Comparison of ENCODE assay signal across 8 cellular contexts in the genomic region with DNA sequence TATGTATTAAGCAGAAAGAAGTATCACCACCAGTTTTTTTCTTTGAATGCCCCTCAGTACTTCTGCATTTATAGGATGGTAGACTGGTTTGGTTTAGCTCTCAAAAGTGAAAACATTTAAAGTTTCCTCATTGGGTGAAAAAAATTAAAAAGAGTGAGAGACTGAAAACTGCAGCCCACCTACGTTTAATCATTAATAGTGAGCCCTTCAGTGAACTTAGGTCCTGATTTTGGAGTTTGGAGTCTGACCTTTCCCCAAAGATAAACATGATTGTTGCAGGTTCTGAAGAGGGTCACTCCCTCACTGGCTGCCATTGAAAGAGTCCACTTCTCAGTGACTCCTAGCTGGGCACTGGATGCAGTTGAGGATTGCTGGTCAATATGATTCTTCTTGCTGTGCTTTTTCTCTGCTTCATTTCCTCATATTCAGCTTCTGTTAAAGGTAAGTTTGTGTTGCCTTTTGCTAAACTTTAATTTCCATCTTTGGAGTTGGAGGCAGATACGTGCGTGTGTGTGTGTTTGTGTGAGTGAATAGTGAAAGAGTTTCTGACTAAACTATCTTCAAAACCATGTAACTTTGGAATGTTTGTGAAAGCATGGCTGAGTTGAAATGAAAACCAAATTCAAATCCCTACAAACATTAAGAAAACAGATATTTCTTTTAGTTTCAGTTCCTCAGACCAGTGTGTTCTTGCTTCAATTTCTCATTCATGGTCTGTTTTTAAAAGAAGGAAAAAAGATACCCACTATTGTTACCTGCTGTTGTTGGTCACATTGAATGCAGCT. TPM values are rescaled to one million over a fixed set of nuclear protein-coding genes. Genes with fewer than 3 reads are reported as not detected.
A peak's percentile ranks its signal among the peaks of the same experiment; 100 is the strongest.
DNase-seq lines count a peak whose midpoint lies in the region; ATAC-seq and TF ChIP-seq lines count a peak whose summit lies in the region.

Gene MTTP, plus strand, starts transcription at position 295 of the 785 bp plus-strand sequence. Its CDS starts 86 bp downstream, at position 381.

- intact Hi-C loops in activated T-helper 1 cell treated with anti-CD3 and anti-CD28 coated beads, Interleukin-12 subunit alpha, Interleukin-12 subunit beta, Interleukin-2, Interleukin-4 antibody, amounts not matched to agents 30 ng/mL and 10 ng/mL and 1 ng/mL, durations not matched to agents 14 hours and 24 hours and 36 hours (cut with micrococcal nuclease): loop anchor here (2.0 kb wide), 1 partner anchor 20 kb away; no protein-coding TSS in a partner anchor
- intact Hi-C loops in vagina (cut with DNase I): no loop called here

- no peak for TF ChIP-seq POLR2A in vagina (IDR thresholded peaks at IDR 0.05)

- H3K4me3 Mint-ChIP-seq in activated T-helper 1 cell treated with anti-CD3 and anti-CD28 coated beads, Interleukin-12 subunit alpha, Interleukin-12 subunit beta, Interleukin-2, Interleukin-4 antibody, amounts not matched to agents 30 ng/mL and 10 ng/mL and 1 ng/mL, durations not matched to agents 14 hours and 24 hours and 36 hours: no peak within 1 kb of the TSS

- no peaks in the 10 kb centered on the region for H3K36me3 Mint-ChIP-seq in activated T-helper 1 cell treated with anti-CD3 and anti-CD28 coated beads, Interleukin-12 subunit alpha, Interleukin-12 subunit beta, Interleukin-2, Interleukin-4 antibody, amounts not matched to agents 30 ng/mL and 10 ng/mL and 1 ng/mL, durations not matched to agents 14 hours and 24 hours and 36 hours (ENCODE audit: low read depth)

- H3K9me3 ChIP-seq in stomach smooth muscle (ENCODE audit: control insufficient read depth in 2 of 2, low read length in 2 of 2) (no peaks in the 10 kb centered on the region), vagina (no peaks in the 10 kb centered on the region)

- DNase-seq in NCI-H2171 (lab: John Stamatoyannopoulos, UW): no peak
- no peak for DNase-seq in activated naive CD4-positive, alpha-beta T cell treated with anti-CD3 and anti-CD28 coated beads, Interleukin-2, amount 50 U/mL, for 16 hours
- DNase-seq in activated T-helper 1 cell treated with anti-CD3 and anti-CD28 coated beads, Interleukin-12 subunit alpha, Interleukin-12 subunit beta, Interleukin-2, Interleukin-4 antibody, amounts not matched to agents 30 ng/mL and 10 ng/mL and 1 ng/mL, durations not matched to agents 14 hours and 24 hours and 36 hours (ENCODE audit: low spot score): no peak
- DNase-seq in vagina (ENCODE audit: extremely low spot score in 2 of 2): no peak

- H3K27ac ChIP-seq in stomach smooth muscle (ENCODE audit: low read length) (peak within 1 kb of the TSS; percentile 78), vagina (no peak within 1 kb of the TSS)

- H3K9me3 Mint-ChIP-seq in activated T-helper 1 cell treated with anti-CD3 and anti-CD28 coated beads, Interleukin-12 subunit alpha, Interleukin-12 subunit beta, Interleukin-2, Interleukin-4 antibody, amounts not matched to agents 30 ng/mL and 10 ng/mL and 1 ng/mL, durations not matched to agents 14 hours and 24 hours and 36 hours: no peaks in the 10 kb centered on the region

- ATAC-seq in GM19438 (IDR thresholded peaks at IDR 0.05; ENCODE audit: low read depth, unreplicated experiment) (peak; percentile 79), HG03039 (IDR thresholded peaks at IDR 0.05; ENCODE audit: unreplicated experiment) (peak; percentile 82)

- no peaks in the 10 kb centered on the region for H3K27me3 ChIP-seq in stomach smooth muscle (ENCODE audit: control insufficient read depth in 1 of 2, insufficient read depth in 2 of 2, low read length in 2 of 2)
- no peaks in the 10 kb centered on the region for H3K27me3 ChIP-seq in vagina

- peak within 1 kb of the TSS; percentile 7 to 51 for H3K9ac ChIP-seq in stomach smooth muscle (ENCODE audit: low read length in 2 of 2)

- H3K4me3 ChIP-seq in WI38 (ENCODE audit: low read depth, low read length): peak within 1 kb of the TSS; percentile 18; the same call in 1 of the 2 replicates
- peak within 1 kb of the TSS; percentile 0 to 69 for H3K4me3 ChIP-seq in stomach smooth muscle (ENCODE audit: low read length in 2 of 2)
- H3K4me3 ChIP-seq in vagina: no peak within 1 kb of the TSS

- TF ChIP-seq CTCF in WI38 (IDR thresholded peaks at IDR 0.05; ENCODE audit: low read depth, low read length): no peak
- no peak for TF ChIP-seq CTCF in vagina (IDR thresholded peaks at IDR 0.05)

- H3K27me3 Mint-ChIP-seq in activated T-helper 1 cell treated with anti-CD3 and anti-CD28 coated beads, Interleukin-12 subunit alpha, Interleukin-12 subunit beta, Interleukin-2, Interleukin-4 antibody, amounts not matched to agents 30 ng/mL and 10 ng/mL and 1 ng/mL, durations not matched to agents 14 hours and 24 hours and 36 hours (ENCODE audit: insufficient read depth): peaks cover 22% of the 10 kb centered on the region

- no peaks in the 10 kb centered on the region for H3K4me1 Mint-ChIP-seq in activated T-helper 1 cell treated with anti-CD3 and anti-CD28 coated beads, Interleukin-12 subunit alpha, Interleukin-12 subunit beta, Interleukin-2, Interleukin-4 antibody, amounts not matched to agents 30 ng/mL and 10 ng/mL and 1 ng/mL, durations not matched to agents 14 hours and 24 hours and 36 hours (ENCODE audit: low read depth)

- H3K27ac Mint-ChIP-seq in activated T-helper 1 cell treated with anti-CD3 and anti-CD28 coated beads, Interleukin-12 subunit alpha, Interleukin-12 subunit beta, Interleukin-2, Interleukin-4 antibody, amounts not matched to agents 30 ng/mL and 10 ng/mL and 1 ng/mL, durations not matched to agents 14 hours and 24 hours and 36 hours: no peak within 1 kb of the TSS

- H3K4me1 ChIP-seq in stomach smooth muscle (ENCODE audit: control insufficient read depth, insufficient read depth, low read length): peaks cover 5% of the 10 kb centered on the region
- no peaks in the 10 kb centered on the region for H3K4me1 ChIP-seq in vagina

- H3K36me3 ChIP-seq in stomach smooth muscle (ENCODE audit: control insufficient read depth in 2 of 2, insufficient read depth in 2 of 2, low read length in 2 of 2): no peaks in the 10 kb centered on the region
- H3K36me3 ChIP-seq in vagina: no peaks in the 10 kb centered on the region

RNA-seq across cellular contexts. Expression of gene MTTP, which starts in this region (rescaled TPM):
- 0.29 TPM in 1 of 2 replicates, not detected in the other for total RNA-seq in activated T-helper 1 cell treated with anti-CD3 and anti-CD28 coated beads, Interleukin-12 subunit alpha, Interleukin-12 subunit beta, Interleukin-2, Interleukin-4 antibody, amounts not matched to agents 30 ng/mL and 10 ng/mL and 1 ng/mL, durations not matched to agents 14 hours and 24 hours and 36 hours
- not detected for total RNA-seq in vagina

Comparison
In these comparisons a context has a peak if more than half of its experiments do, and no peak if none do; other contexts are left out.
1. H3K4me3 ChIP-seq: peak in WI38 (single experiment) and stomach smooth muscle (2 of 2); none in vagina (0 of 2).